ENCODE assay signal across 8 cellular contexts in the genomic region with DNA sequence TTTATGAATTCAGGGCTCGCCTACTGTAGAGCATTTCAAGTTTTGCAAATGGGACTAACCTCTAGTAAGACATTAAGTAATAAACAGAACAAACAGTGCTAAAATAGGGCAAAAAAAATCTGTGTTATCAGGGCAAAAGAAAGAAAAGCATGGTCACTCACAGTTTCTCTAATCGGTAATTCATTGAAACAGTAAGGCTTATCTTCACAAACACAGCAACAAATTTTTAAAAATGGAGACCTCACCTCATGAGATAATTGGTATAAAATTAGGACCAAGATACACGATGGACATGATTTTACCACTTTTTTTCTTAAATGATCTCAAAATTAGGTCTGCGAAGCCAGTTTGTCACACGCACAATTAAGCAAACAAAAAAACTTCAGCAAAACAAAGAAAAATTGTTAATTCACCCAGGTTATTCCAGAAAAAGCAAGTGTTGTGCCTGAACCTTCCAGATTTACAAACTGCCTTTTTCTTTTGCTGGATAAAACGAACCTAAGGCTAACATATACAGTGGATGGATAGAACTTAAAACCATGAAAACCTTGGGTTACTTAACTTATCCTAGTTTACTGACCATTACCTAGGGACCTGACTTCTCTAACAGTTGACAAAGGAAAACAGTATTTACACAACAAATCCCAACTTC. TPM values are rescaled to one million over a fixed set of nuclear protein-coding genes. Genes with fewer than 3 reads are reported as not detected.
DNase-seq lines count a peak whose midpoint lies in the region; ATAC-seq and TF ChIP-seq lines count a peak whose summit lies in the region.

No MANE protein-coding gene starts in this region.

- no peaks in the 10 kb centered on the region for H3K27me3 ChIP-seq in CD4-positive, alpha-beta T cell (ENCODE audit: control insufficient read depth, insufficient read depth, low read length)
- H3K27me3 ChIP-seq in OCI-LY3 (ENCODE audit: low read depth, low read length) = 0 out of 2 replicates have a peak, but pooled peaks cover 4% of the 10 kb centered on the region
- H3K27me3 ChIP-seq in endocrine pancreas (ENCODE audit: control insufficient read depth, insufficient read depth, low read length) = no peaks in the 10 kb centered on the region
- peaks cover 8% of the 10 kb centered on the region for H3K27me3 ChIP-seq in neural progenitor cell

- H3K9me3 ChIP-seq in CD4-positive, alpha-beta T cell (ENCODE audit: control insufficient read depth, low read length) = no peaks in the 10 kb centered on the region
- H3K9me3 ChIP-seq in OCI-LY3 (ENCODE audit: insufficient read depth, low read length) = no peaks in the 10 kb centered on the region
- H3K9me3 ChIP-seq in endocrine pancreas (ENCODE audit: control insufficient read depth, low read length) = no peaks in the 10 kb centered on the region
- no peaks in the 10 kb centered on the region for H3K9me3 ChIP-seq in neural progenitor cell (ENCODE audit: low read depth)

- H3K36me3 ChIP-seq in OCI-LY3 (replicated peaks; ENCODE audit: low read depth, low read length) (peaks cover 22% of the 10 kb centered on the region), endocrine pancreas (ENCODE audit: control insufficient read depth, insufficient read depth, low read length) (no peaks in the 10 kb centered on the region), neural progenitor cell (no peaks in the 10 kb centered on the region)

- H3K9ac ChIP-seq in OCI-LY3 (ENCODE audit: low read length) = peak overlapping the region; percentile 85
- H3K9ac ChIP-seq in endocrine pancreas (ENCODE audit: control insufficient read depth, insufficient read depth, low read length) = peak overlapping the region; percentile 83
- H3K9ac ChIP-seq in neural progenitor cell = peak overlapping the region; percentile 62

- peaks cover 91% of the 10 kb centered on the region for H3K4me1 Mint-ChIP-seq in CD4-positive, alpha-beta T cell (ENCODE audit: low read depth)
- peaks cover 37% of the 10 kb centered on the region for H3K4me1 Mint-ChIP-seq in neural progenitor cell

- peak overlapping the region; percentile 96 for H3K27ac Mint-ChIP-seq in CD4-positive, alpha-beta T cell
- H3K27ac Mint-ChIP-seq in neural progenitor cell = peak overlapping the region; percentile 84

- no peak for TF ChIP-seq CTCF in CD4-positive, alpha-beta T cell (IDR thresholded peaks at IDR 0.05)
- no peak for TF ChIP-seq CTCF in OCI-LY3 (IDR thresholded peaks at IDR 0.05; ENCODE audit: low read depth, low read length)
- TF ChIP-seq CTCF in neural progenitor cell (IDR thresholded peaks at IDR 0.05) = no peak

- H4K20me1 ChIP-seq in OCI-LY3 (ENCODE audit: insufficient read depth, low read length) (peaks cover 53% of the 10 kb centered on the region), neural progenitor cell (ENCODE audit: low read depth) (peaks cover 42% of the 10 kb centered on the region)

- H2AFZ ChIP-seq in OCI-LY3 (ENCODE audit: low read depth, low read length) = no peak overlapping the region
- H2AFZ ChIP-seq in neural progenitor cell (replicated peaks) = peak overlapping the region; percentile 87

- no peak for ATAC-seq in CD4-positive, alpha-beta T cell (ENCODE audit: poor library complexity)
- ATAC-seq in HG03139 (IDR thresholded peaks at IDR 0.05; ENCODE audit: unreplicated experiment) = no peak
- no peak for ATAC-seq in HG03354 (IDR thresholded peaks at IDR 0.05; ENCODE audit: poor library complexity, severe bottlenecking, unreplicated experiment)

- CTCF ChIA-PET in CD4-positive, alpha-beta T cell (lab: Charles Lee) = interaction anchor here (0.8 to 2.3 kb wide), 16 partner anchors 25 to 157 kb away, joined by 3 to 16 read pairs (median 4); a partner anchor contains a TSS

- no peaks in the 10 kb centered on the region for H3K27me3 Mint-ChIP-seq in CD4-positive, alpha-beta T cell
- no peaks in the 10 kb centered on the region for H3K27me3 Mint-ChIP-seq in neural progenitor cell (ENCODE audit: insufficient read depth, low read depth)

- H3K4me3 ChIP-seq in OCI-LY3 (ENCODE audit: low read length) (peak overlapping the region; percentile 89), endocrine pancreas (ENCODE audit: control insufficient read depth, insufficient read depth, low read length) (peak overlapping the region; percentile 95), neural progenitor cell (peak overlapping the region; percentile 76)

- H3K36me3 Mint-ChIP-seq in CD4-positive, alpha-beta T cell (ENCODE audit: low read depth) = peaks cover 59% of the 10 kb centered on the region
- peaks cover 14% of the 10 kb centered on the region for H3K36me3 Mint-ChIP-seq in neural progenitor cell

- H3F3A ChIP-seq in neural progenitor cell (ENCODE audit: low read depth) = peaks cover 29% of the 10 kb centered on the region

- H3K79me2 ChIP-seq in OCI-LY3 (ENCODE audit: low read length) (peaks cover 61% of the 10 kb centered on the region), neural progenitor cell (ENCODE audit: low read depth) (peaks cover 61% of the 10 kb centered on the region)

- intact Hi-C loops in CD4-positive, alpha-beta T cell (cut with DNase I, micrococcal nuclease) = loop anchor here (1.0 to 5.0 kb wide), 4 partner anchors 36 to 104 kb away; a partner anchor contains a TSS

- POLR2A ChIA-PET in CD4-positive, alpha-beta T cell (lab: Charles Lee) = interaction anchor here (0.8 to 3.0 kb wide), 34 partner anchors 8 to 162 kb away, joined by 3 to 39 read pairs (median 6); a partner anchor contains a TSS

- H3K4me3 Mint-ChIP-seq in CD4-positive, alpha-beta T cell = peak overlapping the region; percentile 99
- H3K4me3 Mint-ChIP-seq in neural progenitor cell = peak overlapping the region; percentile 99

- DNase-seq in CD4-positive, alpha-beta T cell = no peak
- DNase-seq in neural progenitor cell (ENCODE audit: low spot score) (no peak), NCI-H524 treated with DMSO at 0.1 percent for 48 hours (lab: John Stamatoyannopoulos, UW) (no peak), NCI-H2029 treated with DMSO at 0.1 percent for 48 hours (lab: John Stamatoyannopoulos, UW) (no peak)

- peak overlapping the region; percentile 90 for H3K27ac ChIP-seq in CD4-positive, alpha-beta T cell (ENCODE audit: low read depth, low read length)
- H3K27ac ChIP-seq in OCI-LY3 (ENCODE audit: low read length) (peak overlapping the region; percentile 65; the same call in 1 of the 2 replicates), neural progenitor cell (no peak overlapping the region)

- H3K4me1 ChIP-seq in OCI-LY3 (ENCODE audit: low read length) = peaks cover 44% of the 10 kb centered on the region
- peaks cover 17% of the 10 kb centered on the region for H3K4me1 ChIP-seq in endocrine pancreas (ENCODE audit: control insufficient read depth, insufficient read depth, low read length)
- H3K4me1 ChIP-seq in neural progenitor cell = peaks cover 45% of the 10 kb centered on the region

- peak overlapping the region; percentile 95 for H3K4me2 ChIP-seq in OCI-LY3 (ENCODE audit: low read length)
- peak overlapping the region; percentile 93 for H3K4me2 ChIP-seq in neural progenitor cell

- H3K9me3 Mint-ChIP-seq in CD4-positive, alpha-beta T cell = no peaks in the 10 kb centered on the region
- no peaks in the 10 kb centered on the region for H3K9me3 Mint-ChIP-seq in neural progenitor cell

RNA-seq across cellular contexts. Expression of a gene that starts 1.4 kb away (rescaled TPM):
- 100 to 1,000 TPM; 288 to 307 TPM for total RNA-seq in CD4-positive, alpha-beta T cell
- total RNA-seq in neural progenitor cell (ENCODE audit: low replicate concordance) = 127 and 230 TPM in 2 replicates
